Comparison of ENCODE assay signal across 35 cellular contexts in genomic region chr12:55256831-55257230, GRCh38. TPM values are rescaled to one million over a fixed set of nuclear protein-coding genes. Genes with fewer than 3 reads are reported as not detected.
"Had no signal": no experiment of that assay in that cellular context is flagged by ENCODE, and none has a peak within 500 bp of the region (broad histone marks: within the 10 kb centered on the region; RNA-seq: fewer than 3 reads in every experiment).

No MANE protein-coding gene starts in this region.

- H3K36me3 ChIP-seq: neural progenitor cell, ovary, spleen, suprapubic skin, tibial artery, transverse colon, upper lobe of right lung, uterus had no signal

- H3K9me3 ChIP-seq: ovary, psoas muscle, spleen, testis, tibial artery, transverse colon, upper lobe of right lung, uterus had no signal

- H3K4me2 ChIP-seq: neural progenitor cell, smooth muscle cell had no signal

- H2AFZ ChIP-seq: neural progenitor cell, parathyroid adenoma had no signal

- H3K4me1 ChIP-seq: neural progenitor cell, parathyroid adenoma, psoas muscle, spleen, suprapubic skin, testis, tibial artery, transverse colon, upper lobe of right lung, uterus had no signal

- ATAC-seq: naive thymus-derived CD4-positive, alpha-beta T cell; natural killer cell; psoas muscle; right cardiac atrium; sciatic nerve; stimulated activated memory B cell treated with anti-CD40 and anti-IgM and Interleukin-4, amounts not matched to agents 10 μg/mL and 1 μg/mL and 100 μg/mL, for 72 hours; stimulated activated naive CD8-positive, alpha-beta T cell treated with anti-CD3 and anti-CD28 coated beads, Interleukin-15, amount 100 ng/mL, for 72 hours; stimulated activated naive CD8-positive, alpha-beta T cell treated with anti-CD3 and anti-CD28 coated beads, Interleukin-15, Interleukin-2, amounts not matched to agents 100 U/mL and 50 U/mL, for 24 hours; upper lobe of right lung had no signal

- H3K27me3 ChIP-seq: neural progenitor cell, ovary, suprapubic skin, testis, tibial artery, transverse colon, upper lobe of right lung, uterus had no signal

- H3K27ac ChIP-seq: neural progenitor cell, ovary, parathyroid adenoma, psoas muscle, skin epidermis, spleen, suprapubic skin, testis, tibial artery, transverse colon, upper lobe of right lung, uterus had no signal

- H3K4me3 ChIP-seq: neural progenitor cell, ovary, psoas muscle, skin epidermis, smooth muscle cell, spleen, suprapubic skin, testis, tibial artery, transverse colon, upper lobe of right lung, uterus had no signal

- DNase-seq: naive thymus-derived CD4-positive, alpha-beta T cell; natural killer cell; occipital lobe; ovary; posterior cingulate gyrus; psoas muscle; right cardiac atrium; spleen; stimulated activated CD4-positive, alpha-beta T cell treated with anti-CD3 and anti-CD28 coated beads, Interleukin-12 subunit alpha, Interleukin-12 subunit beta, amount 100 ng/mL, for 4 hours; stimulated activated CD4-positive, alpha-beta T cell treated with anti-CD3 and anti-CD28 coated beads, Interleukin-1b, Interleukin-23, amount 100 ng/mL, for 48 hours; stimulated activated CD4-positive, alpha-beta T cell treated with anti-CD3 and anti-CD28 coated beads, Interleukin-4, amount 100 ng/mL, for 1 hour; stimulated activated CD4-positive, alpha-beta T cell treated with anti-CD3 and anti-CD28 coated beads, Interleukin-4, amount 100 ng/mL, for 4 hours; stimulated activated CD8-positive, alpha-beta memory T cell treated with anti-CD3 and anti-CD28 coated beads, Interleukin-4, amount 100 ng/mL, for 48 hours; stimulated activated naive CD4-positive, alpha-beta T cell; stimulated activated naive CD8-positive, alpha-beta T cell treated with anti-CD3 and anti-CD28 coated beads, Interleukin-15, amount 100 ng/mL, for 72 hours; stimulated activated naive CD8-positive, alpha-beta T cell treated with anti-CD3 and anti-CD28 coated beads, Interleukin-15, Interleukin-2, amounts not matched to agents 100 U/mL and 50 U/mL, for 24 hours; substantia nigra; testis; tibial artery; transverse colon; upper lobe of right lung; uterus had no signal

- H3K9ac ChIP-seq: neural progenitor cell, parathyroid adenoma had no signal

RNA-seq across cellular contexts. Expression of gene OR6C74, which starts 12.4 kb away (rescaled TPM):
- total RNA-seq: naive thymus-derived CD4-positive, alpha-beta T cell; natural killer cell; occipital lobe; osteoblast; ovary; progenitor cell of endocrine pancreas; psoas muscle; renal cortical epithelial cell; right cardiac atrium; sciatic nerve; smooth muscle cell; spleen; suprapubic skin; testis; transverse colon; upper lobe of right lung; urinary bladder; uterus had no signal
- polyA plus RNA-seq: naive thymus-derived CD4-positive, alpha-beta T cell; neural cell; ovary; psoas muscle; right cardiac atrium; smooth muscle cell; spleen; thymus; urinary bladder had no signal

RNA-seq across cellular contexts. Expression of gene OR10A7, which starts 36.0 kb away (rescaled TPM):
- total RNA-seq: naive thymus-derived CD4-positive, alpha-beta T cell; natural killer cell; occipital lobe; osteoblast; ovary; progenitor cell of endocrine pancreas; psoas muscle; renal cortical epithelial cell; right cardiac atrium; sciatic nerve; smooth muscle cell; spleen; suprapubic skin; testis; transverse colon; upper lobe of right lung; urinary bladder; uterus had no signal
- polyA plus RNA-seq: naive thymus-derived CD4-positive, alpha-beta T cell; neural cell; ovary; psoas muscle; right cardiac atrium; smooth muscle cell; spleen; thymus; urinary bladder had no signal

RNA-seq across cellular contexts. Expression of gene OR6C6, which starts 39.5 kb away (rescaled TPM):
- total RNA-seq: naive thymus-derived CD4-positive, alpha-beta T cell; natural killer cell; occipital lobe; osteoblast; ovary; progenitor cell of endocrine pancreas; psoas muscle; renal cortical epithelial cell; right cardiac atrium; sciatic nerve; smooth muscle cell; spleen; suprapubic skin; testis; transverse colon; upper lobe of right lung; urinary bladder; uterus had no signal
- polyA plus RNA-seq: naive thymus-derived CD4-positive, alpha-beta T cell; neural cell; ovary; psoas muscle; right cardiac atrium; smooth muscle cell; spleen; thymus; urinary bladder had no signal

RNA-seq across cellular contexts. Expression of gene OR6C1, which starts 57.3 kb away (rescaled TPM):
- total RNA-seq: naive thymus-derived CD4-positive, alpha-beta T cell; natural killer cell; occipital lobe; osteoblast; ovary; progenitor cell of endocrine pancreas; psoas muscle; renal cortical epithelial cell; right cardiac atrium; sciatic nerve; smooth muscle cell; spleen; suprapubic skin; testis; transverse colon; upper lobe of right lung; urinary bladder; uterus had no signal
- polyA plus RNA-seq: naive thymus-derived CD4-positive, alpha-beta T cell; neural cell; ovary; psoas muscle; right cardiac atrium; smooth muscle cell; spleen; thymus; urinary bladder had no signal
